Comparison of ENCODE assay signal across 11 cellular contexts in the genomic region with DNA sequence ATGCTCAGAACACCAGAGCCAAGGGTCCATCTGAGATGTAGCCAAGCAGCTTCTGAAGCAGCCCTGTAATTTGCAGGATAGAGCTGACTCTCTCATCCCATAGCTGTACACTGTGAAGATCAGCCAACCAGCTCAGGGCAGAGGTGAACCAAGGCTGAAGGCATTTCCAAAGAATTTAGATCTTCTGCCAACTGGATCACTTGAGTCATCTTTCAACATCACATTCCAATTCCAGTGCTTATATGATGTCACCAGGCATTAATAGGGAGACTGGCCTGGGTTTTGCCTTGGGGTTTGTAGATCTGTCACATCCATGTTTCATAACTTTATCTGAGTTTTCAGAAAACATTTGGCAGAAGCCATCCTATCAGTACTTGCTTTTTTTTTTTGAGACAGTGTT.
DNase-seq lines count a peak whose midpoint lies in the region; ATAC-seq and TF ChIP-seq lines count a peak whose summit lies in the region.
"Had no signal": no experiment of that assay in that cellular context is flagged by ENCODE, and none has a peak within 500 bp of the region (broad histone marks: within the 10 kb centered on the region; RNA-seq: fewer than 3 reads in every experiment).

No MANE protein-coding gene starts in this region.

- no peak for TF ChIP-seq CTCF in foreskin keratinocyte (conservative IDR thresholded peaks at IDR 0.05)

- no peaks in the 10 kb centered on the region for H3K27me3 ChIP-seq in foreskin keratinocyte

- peak; percentile 81 for DNase-seq in GM04504 (ENCODE audit: low read depth)
- DNase-seq in SW480 (ENCODE audit: low spot score) = peak; percentile 17
- peak; percentile 55 to 84 for DNase-seq in foreskin keratinocyte
- peak; percentile 98 for DNase-seq in renal cortical epithelial cell (ENCODE audit: low read depth)
- DNase-seq in T-helper 1 cell = no peak
- DNase-seq in NCI-H187 treated with DMSO at 0.1 percent for 48 hours (lab: John Stamatoyannopoulos, UW) = no peak
- DNase-seq: DND-41 had no signal

- no peak overlapping the region for H3K27ac ChIP-seq in foreskin keratinocyte
- H3K27ac ChIP-seq: KMS-11 had no signal

- ATAC-seq in foreskin keratinocyte (peak; percentile 70), GM19452 (IDR thresholded peaks at IDR 0.05; ENCODE audit: unreplicated experiment) (no peak), GM19467 (IDR thresholded peaks at IDR 0.05; ENCODE audit: unreplicated experiment) (no peak)
- ATAC-seq: WTC11 had no signal

- H3K4me1 ChIP-seq in foreskin keratinocyte = no peaks in the 10 kb centered on the region

Comparison
In these comparisons a context has a peak if more than half of its experiments do, and no peak if none do; other contexts are left out.
1. DNase-seq: peak in GM04504 (single experiment), SW480 (single experiment), foreskin keratinocyte (2 of 2) and renal cortical epithelial cell (single experiment); none in T-helper 1 cell (0 of 5) and NCI-H187 treated with DMSO at 0.1 percent for 48 hours (single experiment).